Comparison of ENCODE assay signal across 22 cellular contexts in genomic region chr7:155585532-155585895, GRCh38. TPM values are rescaled to one million over a fixed set of nuclear protein-coding genes. Genes with fewer than 3 reads are reported as not detected.
DNase-seq lines count a peak whose midpoint lies in the region; ATAC-seq, FAIRE-seq and TF ChIP-seq lines count a peak whose summit lies in the region.
"Had no signal": no experiment of that assay in that cellular context is flagged by ENCODE, and none has a peak within 500 bp of the region (broad histone marks: within the 10 kb centered on the region; RNA-seq: fewer than 3 reads in every experiment).

No MANE protein-coding gene starts in this region.

- H3K9me1 ChIP-seq in K562 (ENCODE audit: control insufficient read depth, insufficient read depth, low read length) = no peaks in the 10 kb centered on the region

- no peak overlapping the region; the same call in 1 of the 2 replicates for H2AFZ ChIP-seq in K562 (ENCODE audit: low read depth, low read length)
- no peak overlapping the region for H2AFZ ChIP-seq in MM.1S (ENCODE audit: low read length)
- H2AFZ ChIP-seq: GM23248 had no signal

- no peak for ATAC-seq in K562
- no peak for ATAC-seq in GM18858 (IDR thresholded peaks at IDR 0.05; ENCODE audit: unreplicated experiment)

- no peaks in the 10 kb centered on the region for H3K4me1 ChIP-seq in breast epithelium
- peaks cover 12 to 17% of the 10 kb centered on the region in 2 experiments; a peak in 4 of 5 replicates for H3K4me1 ChIP-seq in K562 (replicated peaks in 1 of 2; ENCODE audit: control insufficient read depth in 2 of 2, insufficient read depth in 2 of 2, low read length in 2 of 2)
- H3K4me1 ChIP-seq in neutrophil (ENCODE audit: control insufficient read depth in 1 of 2, insufficient read depth in 1 of 2, low read depth in 1 of 2, low read length in 1 of 2) = peaks cover 64 to 66% of the 10 kb centered on the region in 2 experiments
- no peaks in the 10 kb centered on the region for H3K4me1 ChIP-seq in MM.1S (ENCODE audit: low read length)
- H3K4me1 ChIP-seq: HAP-1 had no signal

- H3K4me2 ChIP-seq in K562 (ENCODE audit: insufficient read depth, low read length) (no peak overlapping the region), MM.1S (ENCODE audit: low read depth, low read length) (no peak overlapping the region)

- no peak for DNase-seq in MCF 10A (ENCODE audit: unreplicated experiment)
- no peak for DNase-seq in breast epithelium (ENCODE audit: low spot score in 2 of 2)
- DNase-seq in HFFc6 = no peak
- no peak for DNase-seq in K562 (ENCODE audit: extremely low read depth in 1 of 4, low spot score in 3 of 4)
- no peak for DNase-seq in progenitor cell of endocrine pancreas (ENCODE audit: low spot score, unreplicated experiment)
- no peak for DNase-seq in MM.1S
- DNase-seq: 8988T, Karpas-422, NCI-H187, NCI-H510A, NCI-H748 treated with DMSO at 0.1 percent for 48 hours, SHP77 treated with DMSO at 0.1 percent for 48 hours had no signal

- POLR2A ChIA-PET in MCF 10A (lab: Yijun Ruan, JAX) = interaction anchor here (0.8 to 1.6 kb wide), 2 partner anchors 9 to 10 kb away, joined by 3 to 8 read pairs; no protein-coding TSS in a partner anchor
- POLR2A ChIA-PET in K562 (lab: Yijun Ruan, JAX) = interaction anchor here (1.7 to 2.1 kb wide), 2 partner anchors 10 kb away, joined by 6 to 7 read pairs; no protein-coding TSS in a partner anchor

- H3K27ac ChIP-seq in breast epithelium = no peak overlapping the region
- H3K27ac ChIP-seq in K562 (ENCODE audit: extremely low read depth, low read depth, low read length) = no peak overlapping the region
- H3K27ac ChIP-seq in neutrophil = peak overlapping the region; percentile 96
- H3K27ac ChIP-seq in MM.1S (ENCODE audit: low read length) = no peak overlapping the region
- H3K27ac ChIP-seq: C4-2B, GM23248, RWPE1 had no signal

- no peak overlapping the region for H3K4me3 ChIP-seq in breast epithelium
- no peak overlapping the region for H3K4me3 ChIP-seq in K562
- H3K4me3 ChIP-seq in neutrophil (ENCODE audit: low read depth in 1 of 2, low read length in 1 of 2) = peak overlapping the region; percentile 10 to 20
- no peak overlapping the region for H3K4me3 ChIP-seq in MM.1S (ENCODE audit: low read length)
- H3K4me3 ChIP-seq: GM23248, HAP-1 had no signal

- H3F3A ChIP-seq in MM.1S (ENCODE audit: insufficient read depth, low read length) = no peaks in the 10 kb centered on the region

- in situ Hi-C loops in K562 (cut with MboI) = no loop called here

- no peaks in the 10 kb centered on the region for H3K9me2 ChIP-seq in MM.1S (replicated peaks; ENCODE audit: insufficient read depth, low read length)

- H3K9me3 ChIP-seq in breast epithelium (no peaks in the 10 kb centered on the region), K562 (replicated peaks; ENCODE audit: control insufficient read depth, insufficient read depth, low read depth, low read length) (no peaks in the 10 kb centered on the region), neutrophil (no peaks in the 10 kb centered on the region), MM.1S (replicated peaks; ENCODE audit: insufficient read depth, low read length) (no peaks in the 10 kb centered on the region)
- H3K9me3 ChIP-seq: HAP-1 had no signal

- no peaks in the 10 kb centered on the region for H4K20me1 ChIP-seq in K562 (replicated peaks; ENCODE audit: control insufficient read depth, insufficient read depth, low read length)
- no peaks in the 10 kb centered on the region for H4K20me1 ChIP-seq in MM.1S (ENCODE audit: insufficient read depth, low read length)

- FAIRE-seq in K562 (lab: Jason Lieb, UNC) = peak; percentile 71

- H3K27me3 ChIP-seq in breast epithelium (peaks cover 0 to 4% of the 10 kb centered on the region in 2 donors), K562 (ENCODE audit: control insufficient read depth in 2 of 2, insufficient read depth in 2 of 2, low read length in 2 of 2) (peaks cover 75 to 93% of the 10 kb centered on the region in 2 experiments), neutrophil (no peaks in the 10 kb centered on the region), MM.1S (replicated peaks; ENCODE audit: insufficient read depth, low read length) (peaks cover 61% of the 10 kb centered on the region)

- H3K9me3 Mint-ChIP-seq in MCF 10A (ENCODE audit: unreplicated experiment) (no peaks in the 10 kb centered on the region), HFFc6 (no peaks in the 10 kb centered on the region), progenitor cell of endocrine pancreas (ENCODE audit: low read depth) (no peaks in the 10 kb centered on the region)
- H3K9me3 Mint-ChIP-seq: IgD-negative memory B cell had no signal

- H3K36me3 Mint-ChIP-seq in MCF 10A (ENCODE audit: insufficient read depth, unreplicated experiment) = peaks cover 7% of the 10 kb centered on the region
- no peaks in the 10 kb centered on the region for H3K36me3 Mint-ChIP-seq in HFFc6 (ENCODE audit: low read depth)
- H3K36me3 Mint-ChIP-seq in progenitor cell of endocrine pancreas (ENCODE audit: insufficient read depth) = no peaks in the 10 kb centered on the region
- H3K36me3 Mint-ChIP-seq: IgD-negative memory B cell had no signal

- H3K27me3 Mint-ChIP-seq in MCF 10A (ENCODE audit: insufficient read depth, unreplicated experiment) (no peaks in the 10 kb centered on the region), HFFc6 (ENCODE audit: insufficient read depth) (peaks cover 32% of the 10 kb centered on the region), progenitor cell of endocrine pancreas (peaks cover 38% of the 10 kb centered on the region)

- no peak for TF ChIP-seq CTCF in MCF 10A (IDR thresholded peaks at IDR 0.05; ENCODE audit: unreplicated experiment)
- TF ChIP-seq CTCF in breast epithelium (IDR thresholded peaks at IDR 0.05) = no peak
- TF ChIP-seq CTCF in HFFc6 (IDR thresholded peaks at IDR 0.05) = no peak
- no peak for TF ChIP-seq CTCF in K562 (IDR thresholded peaks at IDR 0.05 in 2 of 3, conservative IDR thresholded peaks at IDR 0.05 in 1 of 3; ENCODE audit: insufficient read depth in 2 of 3, low read depth in 1 of 3, low read length in 3 of 3)
- no peak for TF ChIP-seq CTCF in neutrophil (IDR thresholded peaks at IDR 0.05)
- no peak for TF ChIP-seq CTCF in progenitor cell of endocrine pancreas (IDR thresholded peaks at IDR 0.05; ENCODE audit: unreplicated experiment)
- no peak for TF ChIP-seq CTCF in MM.1S (IDR thresholded peaks at IDR 0.05; ENCODE audit: low read length)

- intact Hi-C loops in MCF 10A (cut with micrococcal nuclease) = no loop called here
- intact Hi-C loops in breast epithelium (cut with DNase I; ENCODE audit: low total_unique reads) = no loop called here
- intact Hi-C loops in K562 (cut with micrococcal nuclease) = no loop called here

- no peak for TF ChIP-seq EP300 in K562 (IDR thresholded peaks at IDR 0.05; ENCODE audit: low read length)

- H3K4me1 Mint-ChIP-seq in MCF 10A (ENCODE audit: insufficient read depth, unreplicated experiment) (peaks cover 18% of the 10 kb centered on the region), HFFc6 (ENCODE audit: low read depth) (peaks cover 22% of the 10 kb centered on the region), progenitor cell of endocrine pancreas (ENCODE audit: low read depth) (peaks cover 2% of the 10 kb centered on the region)

- H3K27ac Mint-ChIP-seq in MCF 10A (ENCODE audit: low read depth, unreplicated experiment) (peak overlapping the region; percentile 29), HFFc6 (peak overlapping the region; percentile 53; the same call in 1 of the 2 replicates), progenitor cell of endocrine pancreas (no peak overlapping the region)
- H3K27ac Mint-ChIP-seq: IgD-negative memory B cell had no signal

- H3K36me3 ChIP-seq in breast epithelium = no peaks in the 10 kb centered on the region
- no peaks in the 10 kb centered on the region for H3K36me3 ChIP-seq in K562 (ENCODE audit: control insufficient read depth, insufficient read depth, low read length)
- no peaks in the 10 kb centered on the region for H3K36me3 ChIP-seq in neutrophil
- H3K36me3 ChIP-seq in MM.1S (replicated peaks; ENCODE audit: insufficient read depth, low read length) = no peaks in the 10 kb centered on the region
- H3K36me3 ChIP-seq: HAP-1 had no signal

- no peak overlapping the region for H3K9ac ChIP-seq in K562 (ENCODE audit: insufficient read depth in 1 of 2, low read depth in 2 of 2, low read length in 2 of 2)
- H3K9ac ChIP-seq in MM.1S (ENCODE audit: low read length) = no peak overlapping the region
- H3K9ac ChIP-seq: GM23248 had no signal

- H3K4me3 Mint-ChIP-seq in MCF 10A (ENCODE audit: unreplicated experiment) (no peak overlapping the region), HFFc6 (no peak overlapping the region; the same call in 1 of the 2 replicates), progenitor cell of endocrine pancreas (ENCODE audit: low read depth) (no peak overlapping the region)
- H3K4me3 Mint-ChIP-seq: IgD-negative memory B cell had no signal

- CTCF ChIA-PET in MCF 10A (lab: Yijun Ruan, JAX) (interaction anchor here (0.6 to 4.9 kb wide), 4 partner anchors 13 to 658 kb away, joined by 3 to 53 read pairs (median 3); no protein-coding TSS in a partner anchor), K562 (lab: Yijun Ruan, JAX; ENCODE audit: low intra/inter-chr PET ratio) (no interaction called here)

- WGBS in K562 (ENCODE audit: insufficient coverage, low coverage, missing lambda C conversion rate) = 10% methylated on average over 8 of the region's 8 CpGs

- BruUV-seq in MCF 10A (replicated peaks; lab: Mats Ljungman, UMichigan) (no TSS peak), K562 (replicated peaks; lab: Mats Ljungman, UMichigan) (no TSS peak)

- TF ChIP-seq POLR2A in breast epithelium (IDR thresholded peaks at IDR 0.05) = no peak
- TF ChIP-seq POLR2A in K562 (conservative IDR thresholded peaks at IDR 0.05) = no peak

- TF ChIP-seq RAD21 in K562 (CRISPR knock-in tag; conservative IDR thresholded peaks at IDR 0.05 in 1 of 2, IDR thresholded peaks at IDR 0.05 in 1 of 2) = no peak

- H3K79me2 ChIP-seq in K562 (ENCODE audit: control insufficient read depth, insufficient read depth, low read length) = no peaks in the 10 kb centered on the region
- no peaks in the 10 kb centered on the region for H3K79me2 ChIP-seq in MM.1S (ENCODE audit: low read length)

RNA-seq across cellular contexts. Expression of gene CNPY1, which starts 39.2 kb away (rescaled TPM):
- total RNA-seq in MCF 10A (2022) (not detected in 2 replicates), breast epithelium (under 1 TPM in 1 of 3 donors, not detected in 2; 0.29 TPM), K562 (2014; rRNA removed) (not detected in 2 replicates), K562 (2014; rRNA removed; fragmentation: Illumina TruSeq; extraction: Trizol) (not detected in 2 replicates), K562 (2015; rRNA removed; fragmentation: Illumina TruSeq; extraction: Trizol) (not detected in 2 replicates), K562 (2021) (not detected in 2 replicates), progenitor cell of endocrine pancreas (not detected in 2 replicates)
- not detected for total RNA-seq in HFFc6 (2021; fragmentation: NEBNext Ultra II Directional; extraction: Animal tissue kit (Norgen Biotek cat#: 25700))
- total RNA-seq in K562 (2011; cell fraction: chromatin; rRNA removed; ENCODE audit: low replicate concordance) = not detected in 2 replicates
- total RNA-seq in K562 (2011; cell fraction: nucleolus; rRNA removed) = not detected in 2 replicates
- not detected in 2 replicates for total RNA-seq in K562 (2011; cell fraction: nucleoplasm; rRNA removed)
- polyA plus RNA-seq in K562 (2011; rRNA removed) (not detected in 2 replicates), K562 (2014; fragmentation: Illumina TruSeq; extraction: Trizol) (not detected in 2 replicates), K562 (2014; fragmentation: Nextera tagmentation; extraction: Ambion mirVana) (not detected), K562 (2014; rRNA removed) (not detected in 2 replicates)
- polyA plus RNA-seq in K562 (2011; cell fraction: cytosol; rRNA removed) = not detected in 2 replicates
- not detected in 2 replicates for polyA plus RNA-seq in K562 (2011; cell fraction: nucleus; rRNA removed)
- polyA plus RNA-seq in K562 (2012) = not detected in 2 replicates
- polyA minus RNA-seq in K562 (2011; rRNA and poly(A)+ RNA removed) = not detected in 2 replicates
- not detected in 2 replicates for polyA minus RNA-seq in K562 (2011; cell fraction: cytosol; rRNA and poly(A)+ RNA removed)
- polyA minus RNA-seq in K562 (2011; cell fraction: nucleus; rRNA and poly(A)+ RNA removed) = not detected in 2 replicates
- total RNA-seq: GM23248; M059J; T-helper 1 cell treated with Interleukin-12 subunit alpha and Interleukin-12 subunit beta and Interleukin-4 antibody, amounts not matched to agents 30 ng/mL and 1 ng/mL, for 36 hours had no signal
- polyA plus RNA-seq: AG04450, GM23248, IgD-negative memory B cell had no signal

RNA-seq across cellular contexts. Expression of gene RBM33, which starts 58.9 kb away (rescaled TPM):
- total RNA-seq in MCF 10A (2022) = 80.5 and 81.9 TPM in 2 replicates
- total RNA-seq in breast epithelium = 10 to 100 TPM; 34.9 to 58.8 (median 46.5) TPM
- total RNA-seq in HFFc6 (2021; fragmentation: NEBNext Ultra II Directional; extraction: Animal tissue kit (Norgen Biotek cat#: 25700)) = 10 to 100 TPM; 31.5 to 38.9 (median 34.5) TPM
- 115 and 326 TPM in 2 replicates for total RNA-seq in K562 (2011; cell fraction: chromatin; rRNA removed; ENCODE audit: low replicate concordance)
- 62.0 and 78.6 TPM in 2 replicates for total RNA-seq in K562 (2011; cell fraction: nucleolus; rRNA removed)
- 144 and 212 TPM in 2 replicates for total RNA-seq in K562 (2011; cell fraction: nucleoplasm; rRNA removed)
- 29.9 and 41.8 TPM in 2 replicates for total RNA-seq in K562 (2014; rRNA removed)
- total RNA-seq in K562 (2014; rRNA removed; fragmentation: Illumina TruSeq; extraction: Trizol) = 39.3 and 47.4 TPM in 2 replicates
- total RNA-seq in K562 (2015; rRNA removed; fragmentation: Illumina TruSeq; extraction: Trizol) = 32.8 and 33.9 TPM in 2 replicates
- 67.6 and 80.7 TPM in 2 replicates for total RNA-seq in K562 (2021)
- 16.1 and 17.0 TPM in 2 replicates for polyA plus RNA-seq in K562 (2011; rRNA removed)
- 11.1 and 15.9 TPM in 2 replicates for polyA plus RNA-seq in K562 (2011; cell fraction: cytosol; rRNA removed)
- polyA plus RNA-seq in K562 (2011; cell fraction: nucleus; rRNA removed) = 97.0 and 123 TPM in 2 replicates
- polyA plus RNA-seq in K562 (2012) = 23.0 and 24.9 TPM in 2 replicates
- 23.0 and 28.7 TPM in 2 replicates for polyA plus RNA-seq in K562 (2014; fragmentation: Illumina TruSeq; extraction: Trizol)
- 1 to 10 TPM; 4.4 to 4.7 TPM for polyA plus RNA-seq in K562 (2014; fragmentation: Nextera tagmentation; extraction: Ambion mirVana)
- polyA plus RNA-seq in K562 (2014; rRNA removed) = 27.3 and 31.7 TPM in 2 replicates
- polyA minus RNA-seq in K562 (2011; rRNA and poly(A)+ RNA removed) = 84.2 and 91.2 TPM in 2 replicates
- polyA minus RNA-seq in K562 (2011; cell fraction: cytosol; rRNA and poly(A)+ RNA removed) = 23.9 and 28.3 TPM in 2 replicates
- polyA minus RNA-seq in K562 (2011; cell fraction: nucleus; rRNA and poly(A)+ RNA removed) = 74.0 and 74.6 TPM in 2 replicates
- total RNA-seq in progenitor cell of endocrine pancreas = 79.4 and 80.1 TPM in 2 replicates

Comparison
In these comparisons a context has a peak if more than half of its experiments do, and no peak if none do; other contexts are left out.
1. H3K4me3 ChIP-seq: peak in neutrophil (2 of 2); none in breast epithelium (0 of 3), K562 (single experiment) and MM.1S (single experiment).